Comparison of ENCODE assay signal across 20 cellular contexts in the genomic region with DNA sequence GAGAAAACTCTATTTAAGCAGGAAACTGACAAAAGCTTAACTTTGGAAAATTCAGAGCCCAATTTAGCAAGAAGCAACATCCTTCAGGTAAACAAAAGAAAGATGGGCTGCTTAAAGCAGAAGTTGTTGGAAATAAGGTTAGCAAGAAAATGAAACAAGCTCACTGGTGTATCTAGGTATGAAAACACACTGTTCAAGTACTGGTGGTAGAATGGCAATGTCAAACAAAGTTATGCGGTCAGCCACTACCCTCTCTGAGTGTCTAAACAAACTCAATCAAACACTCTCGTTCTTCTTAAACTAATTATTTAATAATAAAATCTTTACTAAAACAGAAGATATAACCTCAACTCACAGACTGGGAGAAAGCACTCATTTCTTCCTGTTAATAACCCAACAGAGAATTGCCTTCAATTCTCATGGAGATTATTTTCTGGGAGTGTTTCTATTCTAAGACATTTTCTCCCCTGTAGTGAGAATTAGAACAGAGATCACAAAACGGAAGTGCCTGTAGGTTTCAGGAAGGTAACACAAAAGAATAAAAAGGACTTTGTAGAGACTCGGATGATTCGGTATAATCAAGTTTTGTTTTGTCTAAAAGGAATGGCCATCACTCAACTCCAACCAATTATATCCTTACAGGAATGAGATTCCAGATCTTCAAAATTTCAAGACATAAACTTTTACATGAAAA. TPM values are rescaled to one million over a fixed set of nuclear protein-coding genes. Genes with fewer than 3 reads are reported as not detected.
"Had no signal": no experiment of that assay in that cellular context is flagged by ENCODE, and none has a peak within 500 bp of the region (broad histone marks: within the 10 kb centered on the region; RNA-seq: fewer than 3 reads in every experiment).

No MANE protein-coding gene starts in this region.

- H3K9me3 ChIP-seq: mucosa of descending colon had no signal

- H3K4me3 Mint-ChIP-seq: activated CD4-positive, alpha-beta T cell treated with anti-CD3 and anti-CD28 coated beads for 36 hours; activated naive CD8-positive, alpha-beta T cell; activated T-helper 1 cell treated with anti-CD3 and anti-CD28 coated beads, Interleukin-12 subunit alpha, Interleukin-12 subunit beta, Interleukin-2, Interleukin-4 antibody, amounts not matched to agents 30 ng/mL and 10 ng/mL and 1 ng/mL, durations not matched to agents 14 hours and 24 hours and 36 hours; memory B cell; naive B cell; neural crest cell; stimulated activated naive CD8-positive, alpha-beta T cell treated with anti-CD3 and anti-CD28 coated beads, Interleukin-15, Interleukin-2, amounts not matched to agents 100 ng/mL and 50 ng/mL, for 24 hours; T-helper 2 cell treated with Interferon-gamma antibody and Interleukin-4, amounts not matched to agents 5 μg/mL and 100 μg/mL, for 36 hours; type B pancreatic cell had no signal

- H3K4me1 Mint-ChIP-seq: activated CD4-positive, alpha-beta T cell treated with anti-CD3 and anti-CD28 coated beads for 36 hours; memory B cell; naive B cell; neural crest cell had no signal

- H3K36me3 Mint-ChIP-seq: activated naive CD8-positive, alpha-beta T cell had no signal

- H2AFZ ChIP-seq: hepatocyte had no signal

- H3K27ac Mint-ChIP-seq: activated CD4-positive, alpha-beta T cell treated with anti-CD3 and anti-CD28 coated beads for 36 hours; activated naive CD8-positive, alpha-beta T cell; activated T-helper 1 cell treated with anti-CD3 and anti-CD28 coated beads, Interleukin-12 subunit alpha, Interleukin-12 subunit beta, Interleukin-2, Interleukin-4 antibody, amounts not matched to agents 30 ng/mL and 10 ng/mL and 1 ng/mL, durations not matched to agents 14 hours and 24 hours and 36 hours; memory B cell; naive B cell; progenitor cell of endocrine pancreas; stimulated activated naive CD8-positive, alpha-beta T cell treated with anti-CD3 and anti-CD28 coated beads, Interleukin-15, Interleukin-2, amounts not matched to agents 100 ng/mL and 50 ng/mL, for 24 hours; T-helper 2 cell treated with Interferon-gamma antibody and Interleukin-4, amounts not matched to agents 5 μg/mL and 100 μg/mL, for 36 hours; type B pancreatic cell had no signal

- H3K4me2 ChIP-seq: hepatocyte had no signal

- ATAC-seq: activated CD4-positive, alpha-beta T cell treated with anti-CD3 and anti-CD28 coated beads for 36 hours; left ventricle myocardium superior; mucosa of descending colon had no signal

- H3K4me3 ChIP-seq: cardiac muscle cell, hepatocyte, mucosa of descending colon had no signal

- H3K27ac ChIP-seq: cardiac muscle cell, hepatocyte had no signal

- H3K27me3 ChIP-seq: cardiac muscle cell, hepatocyte had no signal

- DNase-seq: activated CD4-positive, alpha-beta T cell treated with anti-CD3 and anti-CD28 coated beads for 36 hours; activated CD4-positive, alpha-beta T cell treated with anti-CD3 and anti-CD28 coated beads, Interleukin-2, amount 50 U/mL, for 48 hours; activated T-cell treated with anti-CD3 and anti-CD28 coated beads for 4 hours; dermis blood vessel endothelial cell; effector memory CD4-positive, alpha-beta T cell; kidney; left ventricle myocardium superior; mucosa of descending colon; naive B cell; stimulated activated CD4-positive, alpha-beta T cell treated with anti-CD3 and anti-CD28 coated beads, Interleukin-2, amount 100 ng/mL, for 24 hours had no signal

- H3K27me3 Mint-ChIP-seq: progenitor cell of endocrine pancreas, type B pancreatic cell had no signal

RNA-seq across cellular contexts. Expression of a gene that starts 28.9 kb away (rescaled TPM):
- total RNA-seq: activated CD4-positive, alpha-beta T cell treated with anti-CD3 and anti-CD28 coated beads for 36 hours; activated T-helper 1 cell treated with anti-CD3 and anti-CD28 coated beads, Interleukin-12 subunit alpha, Interleukin-12 subunit beta, Interleukin-2, Interleukin-4 antibody, amounts not matched to agents 30 ng/mL and 10 ng/mL and 1 ng/mL, durations not matched to agents 14 hours and 24 hours and 36 hours had no signal
